Comparison of ENCODE assay signal across 9 cellular contexts in the genomic region with DNA sequence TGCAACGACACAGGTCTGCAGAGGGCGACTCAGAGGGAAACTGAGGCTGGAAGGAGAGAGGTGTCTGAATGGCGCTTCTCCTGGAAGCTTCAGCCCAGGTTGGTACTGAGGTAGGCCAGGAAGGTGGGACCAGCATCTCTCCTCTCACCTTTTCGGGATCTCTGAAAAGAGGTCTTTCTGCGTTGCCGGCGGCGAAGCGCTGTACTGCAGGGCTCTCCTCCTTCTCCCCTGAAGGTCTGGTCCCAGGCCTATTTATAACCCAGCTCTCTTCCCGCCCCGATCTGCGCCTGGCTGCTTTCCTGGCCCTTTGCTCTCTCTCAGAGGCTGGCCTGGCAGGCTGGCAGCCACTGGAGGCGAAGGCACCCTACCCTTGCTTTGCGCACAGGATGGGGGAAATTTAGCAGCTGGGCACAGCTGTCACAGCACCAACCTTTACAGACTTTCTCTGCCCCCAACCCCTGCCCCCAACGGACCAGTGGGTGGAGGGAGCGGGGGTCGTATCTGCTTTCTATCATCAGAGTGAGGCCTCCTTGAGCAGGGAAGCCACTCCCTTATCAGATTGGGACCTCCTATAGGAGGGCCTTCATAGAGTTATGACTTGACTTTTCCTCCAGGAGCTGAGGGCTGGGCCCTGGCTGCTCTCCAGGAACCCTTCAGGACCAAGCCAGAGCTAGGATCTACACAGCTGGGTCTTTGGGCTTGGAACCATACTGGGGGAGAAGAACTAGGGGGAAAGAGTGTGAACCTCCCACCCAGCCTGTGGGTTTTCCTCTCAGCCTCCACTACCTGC. TPM values are rescaled to one million over a fixed set of nuclear protein-coding genes. Genes with fewer than 3 reads are reported as not detected.
DNase-seq lines count a peak whose midpoint lies in the region; ATAC-seq and TF ChIP-seq lines count a peak whose summit lies in the region.
"Had no signal": no experiment of that assay in that cellular context is flagged by ENCODE, and none has a peak within 500 bp of the region (broad histone marks: within the 10 kb centered on the region; RNA-seq: fewer than 3 reads in every experiment).

No MANE protein-coding gene starts in this region.

- intact Hi-C loops in mucosa of descending colon (cut with DNase I, micrococcal nuclease) (no loop called here), transverse colon (cut with DNase I; ENCODE audit: low total_unique reads) (no loop called here)

- peaks cover 7% of the 10 kb centered on the region for H3K4me1 ChIP-seq in mucosa of descending colon (ENCODE audit: low read depth)
- H3K4me1 ChIP-seq in transverse colon, result peaks cover 8 to 54% (median 30%) of the 10 kb centered on the region in 4 donors

- no peak for TF ChIP-seq POLR2A in transverse colon (IDR thresholded peaks at IDR 0.05)

- ATAC-seq in activated T-cell treated with anti-CD3 and anti-CD28 coated beads, Interleukin-2, amount 50 U/mL, for 4 hours, result no peak
- ATAC-seq in mucosa of descending colon (peak; percentile 16), GM21447 (IDR thresholded peaks at IDR 0.05; ENCODE audit: unreplicated experiment) (no peak)

- no peak for TF ChIP-seq EP300 in transverse colon (IDR thresholded peaks at IDR 0.05; ENCODE audit: low read depth)

- H3K27ac Mint-ChIP-seq in activated T-cell treated with anti-CD3 and anti-CD28 coated beads, Interleukin-2, amount 50 U/mL, for 24 hours, result no peak overlapping the region
- peak overlapping the region; percentile 98 for H3K27ac Mint-ChIP-seq in endothelial cell (ENCODE audit: unreplicated experiment)

- peaks cover 52% of the 10 kb centered on the region for H3K27me3 Mint-ChIP-seq in activated T-cell treated with anti-CD3 and anti-CD28 coated beads, Interleukin-2, amount 50 U/mL, for 24 hours
- peaks cover 44% of the 10 kb centered on the region for H3K27me3 Mint-ChIP-seq in activated T-cell treated with anti-CD3 and anti-CD28 coated beads, Interleukin-2, amount 50 U/mL, for 4 hours (ENCODE audit: low read depth)
- H3K27me3 Mint-ChIP-seq in endothelial cell (ENCODE audit: unreplicated experiment), result peaks cover 17% of the 10 kb centered on the region

- H3K36me3 Mint-ChIP-seq in activated T-cell treated with anti-CD3 and anti-CD28 coated beads, Interleukin-2, amount 50 U/mL, for 24 hours (ENCODE audit: low read depth), result no peaks in the 10 kb centered on the region
- H3K36me3 Mint-ChIP-seq in activated T-cell treated with anti-CD3 and anti-CD28 coated beads, Interleukin-2, amount 50 U/mL, for 4 hours (ENCODE audit: insufficient read depth), result no peaks in the 10 kb centered on the region
- H3K36me3 Mint-ChIP-seq in endothelial cell (ENCODE audit: low read depth, unreplicated experiment), result peaks cover 13% of the 10 kb centered on the region

- peak overlapping the region; percentile 61 to 76 (median 65) for H3K27ac ChIP-seq in transverse colon

- H3K36me3 ChIP-seq in mucosa of descending colon (ENCODE audit: low read depth), result no peaks in the 10 kb centered on the region
- H3K36me3 ChIP-seq in transverse colon, result no peaks in the 10 kb centered on the region

- H3K4me1 Mint-ChIP-seq in activated T-cell treated with anti-CD3 and anti-CD28 coated beads, Interleukin-2, amount 50 U/mL, for 24 hours (ENCODE audit: low read depth), result peaks cover 14% of the 10 kb centered on the region
- H3K4me1 Mint-ChIP-seq in activated T-cell treated with anti-CD3 and anti-CD28 coated beads, Interleukin-2, amount 50 U/mL, for 4 hours (ENCODE audit: low read depth), result peaks cover 19% of the 10 kb centered on the region
- H3K4me1 Mint-ChIP-seq in endothelial cell (ENCODE audit: unreplicated experiment), result peaks cover 80% of the 10 kb centered on the region

- TF ChIP-seq CTCF in endothelial cell (IDR thresholded peaks at IDR 0.05; ENCODE audit: unreplicated experiment), result no peak
- no peak for TF ChIP-seq CTCF in mucosa of descending colon (IDR thresholded peaks at IDR 0.05)
- TF ChIP-seq CTCF in transverse colon (IDR thresholded peaks at IDR 0.05), result no peak

- peak overlapping the region; percentile 57 for H3K4me3 Mint-ChIP-seq in activated T-cell treated with anti-CD3 and anti-CD28 coated beads, Interleukin-2, amount 50 U/mL, for 24 hours
- no peak overlapping the region for H3K4me3 Mint-ChIP-seq in activated T-cell treated with anti-CD3 and anti-CD28 coated beads, Interleukin-2, amount 50 U/mL, for 4 hours
- H3K4me3 Mint-ChIP-seq in endothelial cell (ENCODE audit: unreplicated experiment), result peak overlapping the region; percentile 89

- H3K27me3 ChIP-seq in transverse colon, result peaks cover 36% of the 10 kb centered on the region

- H3K9me3 Mint-ChIP-seq in activated T-cell treated with anti-CD3 and anti-CD28 coated beads, Interleukin-2, amount 50 U/mL, for 24 hours, result no peaks in the 10 kb centered on the region
- no peaks in the 10 kb centered on the region for H3K9me3 Mint-ChIP-seq in activated T-cell treated with anti-CD3 and anti-CD28 coated beads, Interleukin-2, amount 50 U/mL, for 4 hours
- no peaks in the 10 kb centered on the region for H3K9me3 Mint-ChIP-seq in endothelial cell (ENCODE audit: unreplicated experiment)

- H3K4me3 ChIP-seq in mucosa of descending colon (no peak overlapping the region), transverse colon (peak overlapping the region in 3 of 4 donors; percentile 34 to 55 (median 48))

- in situ Hi-C loops in transverse colon (cut with MboI; ENCODE audit: low pct_ligation_motif_present in 1 of 4, low pct_unique_long_range_greater_than_20kb in 1 of 4, low sequenced_read_pairs in 3 of 4), result no loop called here

- H3K9me3 ChIP-seq in mucosa of descending colon, result no peaks in the 10 kb centered on the region
- no peaks in the 10 kb centered on the region for H3K9me3 ChIP-seq in transverse colon

- 52% methylated on average over 17 of the region's 17 CpGs; no CpG with 5 or more reads in 1 of the 2 donors for WGBS in transverse colon (ENCODE audit: low coverage in 1 of 2), 2 donors

- DNase-seq in activated T-cell treated with anti-CD3 and anti-CD28 coated beads, Interleukin-2, amount 50 U/mL, for 24 hours, result no peak
- DNase-seq in activated T-cell treated with anti-CD3 and anti-CD28 coated beads, Interleukin-2, amount 50 U/mL, for 4 hours, result no peak
- DNase-seq in endothelial cell (ENCODE audit: low spot score) (no peak), mucosa of descending colon (no peak), transverse colon (no peak), foreskin melanocyte (no peak), NCI-H187 (lab: John Stamatoyannopoulos, UW) (no peak)

RNA-seq across cellular contexts. Expression of gene DYSF, which starts 1.1 kb away (rescaled TPM):
- total RNA-seq in activated T-cell treated with anti-CD3 and anti-CD28 coated beads, Interleukin-2, amount 50 U/mL, for 4 hours, result under 1 TPM; 0.16 to 0.87 (median 0.25) TPM
- total RNA-seq in endothelial cell (ENCODE audit: unreplicated experiment) (566 TPM), mucosa of descending colon (10 to 100 TPM in 1 of 3 donors, 1 to 10 TPM in 2; 2.0 to 19.4 (median 6.8) TPM), transverse colon (10 to 100 TPM in 2 of 4 donors, 1 to 10 TPM in 2; 3.7 to 18.7 (median 10.6) TPM)
- total RNA-seq: HT-29 had no signal

Comparison
In these comparisons a context has a peak if more than half of its experiments do, and no peak if none do; other contexts are left out.
1. RNA of gene DYSF, which starts 1.1 kb away (total RNA-seq): 566 TPM in endothelial cell (single experiment); 3.7 to 18.7 TPM in transverse colon, 2.0 to 19.4 TPM in mucosa of descending colon and 0.16 to 0.87 TPM in activated T-cell treated with anti-CD3 and anti-CD28 coated beads, Interleukin-2, amount 50 U/mL, for 4 hours; every median in the first group is over 10 times any median in the second.